In the genomic region with DNA sequence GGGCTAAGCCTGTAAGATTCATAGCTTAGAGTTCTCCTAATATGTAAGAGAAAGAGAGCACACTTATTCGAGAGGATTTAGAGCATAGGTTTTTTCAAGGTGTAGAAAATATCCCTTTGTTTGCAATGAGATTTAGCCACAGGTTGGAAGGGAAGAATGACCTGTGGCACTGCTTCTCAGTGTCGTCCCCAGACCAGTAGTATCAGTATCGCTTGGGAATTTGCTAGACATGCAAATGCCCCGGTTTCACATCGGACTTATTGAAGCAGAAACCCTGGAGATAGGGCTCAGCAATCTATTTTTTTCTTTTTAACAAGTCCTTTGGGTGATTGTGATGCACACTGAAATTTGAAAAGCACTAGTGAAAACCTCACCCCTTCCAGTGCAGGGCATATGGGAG, we compare ENCODE assay signal across 23 cellular contexts.
DNase-seq lines count a peak whose midpoint lies in the region; ATAC-seq and TF ChIP-seq lines count a peak whose summit lies in the region.
"Had no signal": no experiment of that assay in that cellular context is flagged by ENCODE, and none has a peak within 500 bp of the region (broad histone marks: within the 10 kb centered on the region; RNA-seq: fewer than 3 reads in every experiment).

No MANE protein-coding gene starts in this region.

- no peaks in the 10 kb centered on the region for H3K9me3 ChIP-seq in Karpas-422 (ENCODE audit: low read length)
- H3K9me3 ChIP-seq: A549; BE2C; BLaER1 treated with 17β-estradiol and CSF1 and Interleukin-3, amounts not matched to agents 10 nM and 100 nM; HAP-1 had no signal

- H3K23ac ChIP-seq in mesendoderm (ENCODE audit: low read length): no peak overlapping the region

- no peak for TF ChIP-seq CTCF in chondrocyte (IDR thresholded peaks at IDR 0.05)

- peak overlapping the region; percentile 3 for H3K4me2 ChIP-seq in Karpas-422 (ENCODE audit: low read depth, low read length, poor library complexity, severe bottlenecking)
- H3K4me2 ChIP-seq in mesendoderm (ENCODE audit: low read length): no peak overlapping the region
- H3K4me2 ChIP-seq: A549; BLaER1 treated with 17β-estradiol and CSF1 and Interleukin-3, amounts not matched to agents 10 nM and 100 nM had no signal

- H3K9ac ChIP-seq in Karpas-422 (ENCODE audit: low read length) (no peak overlapping the region), mesendoderm (ENCODE audit: low read length) (no peak overlapping the region)
- H3K9ac ChIP-seq: BLaER1 treated with 17β-estradiol and CSF1 and Interleukin-3, amounts not matched to agents 10 nM and 100 nM had no signal

- H3K27me3 ChIP-seq in Karpas-422 (ENCODE audit: low read length) (0 out of 2 replicates have a peak, but pooled peaks cover 5% of the 10 kb centered on the region), mesendoderm (ENCODE audit: insufficient read depth, low read length, poor library complexity) (no peaks in the 10 kb centered on the region)
- H3K27me3 ChIP-seq: BE2C; BLaER1 treated with 17β-estradiol and CSF1 and Interleukin-3, amounts not matched to agents 10 nM and 100 nM had no signal

- no peak overlapping the region for H4K5ac ChIP-seq in mesendoderm (ENCODE audit: low read length)

- DNase-seq in Karpas-422 (no peak), NCI-H526 treated with DMSO at 0.1 percent for 48 hours (lab: John Stamatoyannopoulos, UW) (peak; percentile 36), mesendoderm (peak; percentile 5), chondrocyte (ENCODE audit: low spot score) (no peak)
- no peak for DNase-seq in activated CD8-positive, alpha-beta memory T cell treated with anti-CD3 and anti-CD28 coated beads for 24 hours
- no peak for DNase-seq in stimulated activated CD4-positive, alpha-beta T cell treated with anti-CD3 and anti-CD28 coated beads, Interleukin-4, amount 100 ng/mL, for 1 hour
- DNase-seq: 8988T; ACHN; AML-193; BE2C; Calu3; CD4-positive, alpha-beta T cell; CD8-positive, alpha-beta memory T cell; DMS53; DMS79 treated with DMSO at 0.1 percent for 48 hours; GF-D8; GOT3; HFFc6 had no signal

- peaks cover 20% of the 10 kb centered on the region for H3K4me1 Mint-ChIP-seq in chondrocyte (ENCODE audit: low read depth)
- H3K4me1 Mint-ChIP-seq: CD14-positive monocyte had no signal

- H2AK5ac ChIP-seq in mesendoderm (ENCODE audit: low read length): no peak overlapping the region

- no peaks in the 10 kb centered on the region for H4K20me1 ChIP-seq in Karpas-422 (ENCODE audit: insufficient read depth, low read depth, low read length)
- H4K20me1 ChIP-seq: BLaER1 treated with 17β-estradiol and CSF1 and Interleukin-3, amounts not matched to agents 10 nM and 100 nM had no signal

- no peak overlapping the region for H4K8ac ChIP-seq in mesendoderm (ENCODE audit: low read depth, low read length)

- H3K4me1 ChIP-seq in Karpas-422 (ENCODE audit: low read length) (peaks cover 14% of the 10 kb centered on the region), mesendoderm (ENCODE audit: control insufficient read depth, low read depth, low read length) (no peaks in the 10 kb centered on the region)
- H3K4me1 ChIP-seq: A549; BE2C; BLaER1 treated with 17β-estradiol and CSF1 and Interleukin-3, amounts not matched to agents 10 nM and 100 nM had no signal

- H3K27ac Mint-ChIP-seq in chondrocyte (ENCODE audit: unreplicated experiment): no peak overlapping the region
- H3K27ac Mint-ChIP-seq: CD14-positive monocyte; CD4-positive, alpha-beta T cell; CD8-positive, alpha-beta memory T cell; HFFc6 had no signal

- H3K4me3 Mint-ChIP-seq in chondrocyte (ENCODE audit: unreplicated experiment): no peak overlapping the region
- H3K4me3 Mint-ChIP-seq: CD14-positive monocyte; CD4-positive, alpha-beta T cell; CD8-positive, alpha-beta memory T cell; HFFc6 had no signal

- no peaks in the 10 kb centered on the region for H3K9me2 ChIP-seq in Karpas-422 (replicated peaks; ENCODE audit: insufficient read depth, low read length)

- H3K36me3 ChIP-seq in Karpas-422 (ENCODE audit: insufficient read depth, low read length): no peaks in the 10 kb centered on the region
- no peaks in the 10 kb centered on the region for H3K36me3 ChIP-seq in mesendoderm (ENCODE audit: control insufficient read depth, insufficient read depth, low read length)
- H3K36me3 ChIP-seq: BE2C; BLaER1 treated with 17β-estradiol and CSF1 and Interleukin-3, amounts not matched to agents 10 nM and 100 nM; HAP-1 had no signal

- no peak overlapping the region for H3K56ac ChIP-seq in mesendoderm (ENCODE audit: low read length)

- no peak overlapping the region for H2BK120ac ChIP-seq in mesendoderm (ENCODE audit: low read depth, low read length)

- H2BK15ac ChIP-seq in mesendoderm (replicated peaks; ENCODE audit: low read depth): no peak overlapping the region

- H3K9me3 Mint-ChIP-seq in chondrocyte (ENCODE audit: low read depth): no peaks in the 10 kb centered on the region
- H3K9me3 Mint-ChIP-seq: CD4-positive, alpha-beta T cell; CD8-positive, alpha-beta memory T cell; HFFc6 had no signal

- H3K79me2 ChIP-seq in Karpas-422 (ENCODE audit: low read length) (no peaks in the 10 kb centered on the region), mesendoderm (ENCODE audit: control insufficient read depth, insufficient read depth, low read length) (no peaks in the 10 kb centered on the region)

- WGBS in mesendoderm (ENCODE audit: extremely low coverage, insufficient coverage, low lambda C conversion rate): no CpG with 5 or more reads among the region's 5 CpGs

- no peak overlapping the region for H3K18ac ChIP-seq in mesendoderm (ENCODE audit: low read length)

- no peak for ATAC-seq in GM18502 (IDR thresholded peaks at IDR 0.05; ENCODE audit: poor library complexity, unreplicated experiment)
- ATAC-seq: A549 had no signal

- no peak overlapping the region for H2BK5ac ChIP-seq in mesendoderm (ENCODE audit: low read length)

- H3K27ac ChIP-seq in Karpas-422 (ENCODE audit: low read length) (no peak overlapping the region), mesendoderm (ENCODE audit: low read depth, low read length) (no peak overlapping the region)
- H3K27ac ChIP-seq: A549; BLaER1 treated with 17β-estradiol and CSF1 and Interleukin-3, amounts not matched to agents 10 nM and 100 nM had no signal

- H3K36me3 Mint-ChIP-seq in chondrocyte (ENCODE audit: low read depth): no peaks in the 10 kb centered on the region
- H3K36me3 Mint-ChIP-seq: CD14-positive monocyte; CD8-positive, alpha-beta memory T cell had no signal

- H3K4me3 ChIP-seq in Karpas-422 (ENCODE audit: low read length): no peak overlapping the region
- no peak overlapping the region for H3K4me3 ChIP-seq in mesendoderm (ENCODE audit: low read length)
- H3K4me3 ChIP-seq: A549; BLaER1 treated with 17β-estradiol and CSF1 and Interleukin-3, amounts not matched to agents 10 nM and 100 nM; HAP-1 had no signal

- H2AFZ ChIP-seq in Karpas-422 (ENCODE audit: low read length): no peak overlapping the region

- H3K27me3 Mint-ChIP-seq in chondrocyte (ENCODE audit: low read depth): no peaks in the 10 kb centered on the region

- H3K4ac ChIP-seq in mesendoderm (ENCODE audit: low read depth, low read length): no peak overlapping the region

- H3K79me1 ChIP-seq in mesendoderm (ENCODE audit: low read length): no peaks in the 10 kb centered on the region

Comparison
In these comparisons a context has a peak if more than half of its experiments do, and no peak if none do; other contexts are left out.
1. DNase-seq: peak in NCI-H526 treated with DMSO at 0.1 percent for 48 hours (single experiment) and mesendoderm (single experiment); none in Karpas-422 (single experiment), chondrocyte (single experiment), activated CD8-positive, alpha-beta memory T cell treated with anti-CD3 and anti-CD28 coated beads for 24 hours (single experiment) and stimulated activated CD4-positive, alpha-beta T cell treated with anti-CD3 and anti-CD28 coated beads, Interleukin-4, amount 100 ng/mL, for 1 hour (single experiment).